20 cellular contexts compared by ENCODE assay signal in the genomic region with DNA sequence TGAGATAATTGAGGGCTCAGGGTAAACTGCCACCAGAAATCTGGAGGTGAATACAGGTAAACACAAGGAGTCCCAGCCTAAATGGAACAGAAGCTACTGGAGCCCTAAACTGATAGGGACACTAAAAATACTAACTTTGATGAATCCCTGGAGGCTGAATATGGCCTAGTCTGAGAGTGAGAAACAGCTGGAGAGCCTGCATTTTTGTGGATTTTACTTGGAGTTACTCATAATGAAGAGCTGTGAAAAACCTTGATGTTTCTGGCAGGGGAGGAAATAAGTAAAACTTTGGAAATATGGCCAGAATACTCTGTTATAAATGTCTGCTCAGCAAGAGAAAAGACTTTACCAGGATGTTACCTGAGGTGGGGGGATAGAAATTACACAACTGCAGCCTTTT.
"Had no signal": no experiment of that assay in that cellular context is flagged by ENCODE, and none has a peak within 500 bp of the region (broad histone marks: within the 10 kb centered on the region; RNA-seq: fewer than 3 reads in every experiment).

No MANE protein-coding gene starts in this region.

- H3K4me3 ChIP-seq: ascending aorta, colonic mucosa, hepatocyte, left ventricle myocardium inferior, prostate gland, spleen, thoracic aorta had no signal

- H3K27me3 ChIP-seq: ascending aorta, colonic mucosa, foreskin keratinocyte, hepatocyte, spleen had no signal

- H3K27ac ChIP-seq: ascending aorta, colonic mucosa, epithelial cell of prostate, foreskin keratinocyte, hepatocyte, left ventricle myocardium inferior, prostate gland, spleen, thoracic aorta, VCaP had no signal

- H3K4me1 ChIP-seq: ascending aorta, colonic mucosa, foreskin keratinocyte, left ventricle myocardium inferior, prostate gland, spleen had no signal

- H3K4me2 ChIP-seq: hepatocyte had no signal

- H3K36me3 ChIP-seq: ascending aorta, colonic mucosa, left ventricle myocardium inferior, prostate gland, spleen, thoracic aorta had no signal

- ATAC-seq: activated CD8-positive, alpha-beta T cell treated with anti-CD3 and anti-CD28 coated beads for 36 hours; foreskin keratinocyte; natural killer cell treated with Interleukin-12 subunit alpha and Interleukin-12 subunit beta and Interleukin-15 and Interleukin-18, amount 100 ng/mL, for 72 hours had no signal

- H3K79me2 ChIP-seq: hepatocyte had no signal

- H2AFZ ChIP-seq: hepatocyte had no signal

- H3K9me3 ChIP-seq: colonic mucosa, left ventricle myocardium inferior, prostate gland, spleen had no signal

- DNase-seq: activated CD4-positive, alpha-beta T cell treated with anti-CD3 and anti-CD28 coated beads, Interleukin-2, amount 10 ng/mL, durations not matched to agents 7 days and 5 days; activated CD4-positive, CD25-positive, alpha-beta regulatory T cell treated with anti-CD3 and anti-CD28 coated beads, Interleukin-2, amount 50 U/mL, for 72 hours; activated CD8-positive, alpha-beta T cell treated with anti-CD3 and anti-CD28 coated beads for 36 hours; activated gamma-delta T cell; activated naive CD4-positive, alpha-beta T cell treated with anti-CD3 and anti-CD28 coated beads, Interleukin-2, amount 50 U/mL, for 16 hours; colonic mucosa; foreskin keratinocyte; left ventricle myocardium inferior; spleen; stimulated activated CD4-positive, alpha-beta T cell treated with anti-CD3 and anti-CD28 coated beads, Interleukin-4, amount 100 ng/mL, for 24 hours; stimulated activated naive CD4-positive, alpha-beta T cell treated with Interleukin-2 at 50 U/mL for 16 hours; SW 1271; T-helper 2 cell had no signal
